Comparison of ENCODE assay signal across 18 cellular contexts in the genomic region with DNA sequence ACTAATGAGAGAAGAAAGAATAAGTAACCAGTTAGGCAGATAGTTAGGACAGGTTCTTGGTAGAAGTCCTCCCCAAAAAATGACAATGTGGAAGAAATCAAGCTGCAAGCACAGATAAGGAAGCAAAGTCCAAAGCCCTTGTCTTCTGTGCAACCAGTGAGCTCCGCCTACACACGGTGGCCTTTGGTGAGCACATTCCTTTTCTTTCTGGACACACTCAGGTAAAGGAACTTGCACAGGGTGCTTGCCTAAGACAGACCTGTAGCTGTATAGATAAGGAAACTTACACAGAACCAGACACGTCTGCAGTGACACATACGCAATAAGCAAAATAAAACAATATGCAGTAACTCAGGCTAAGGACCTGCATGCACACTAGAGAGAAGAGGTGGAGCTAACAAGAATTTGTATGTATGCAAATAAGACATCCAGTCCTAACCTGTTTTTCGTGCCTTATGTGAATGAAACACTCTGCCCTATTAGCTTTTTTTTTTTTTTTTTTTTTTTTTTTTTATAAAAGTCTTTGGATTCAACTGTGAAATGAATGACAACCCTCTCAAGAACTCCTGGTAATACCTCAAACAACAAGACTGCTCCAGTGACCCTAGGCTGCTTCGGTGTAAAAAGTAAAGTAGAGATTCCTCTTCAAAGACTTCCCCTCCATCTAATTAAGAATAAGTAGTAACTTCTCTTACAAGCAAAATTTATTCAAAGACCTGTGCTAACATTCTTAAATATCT. TPM values are rescaled to one million over a fixed set of nuclear protein-coding genes. Genes with fewer than 3 reads are reported as not detected.
DNase-seq lines count a peak whose midpoint lies in the region; ATAC-seq and TF ChIP-seq lines count a peak whose summit lies in the region.
"Had no signal": no experiment of that assay in that cellular context is flagged by ENCODE, and none has a peak within 500 bp of the region (broad histone marks: within the 10 kb centered on the region; RNA-seq: fewer than 3 reads in every experiment).

No MANE protein-coding gene starts in this region.

- no peaks in the 10 kb centered on the region for H3K9me2 ChIP-seq in hepatocyte (replicated peaks; ENCODE audit: insufficient read depth)
- H3K9me2 ChIP-seq: SK-N-SH had no signal

- H3K4me2 ChIP-seq in hepatocyte, result peak overlapping the region; percentile 68
- H3K4me2 ChIP-seq: SK-N-SH had no signal

- no peak for TF ChIP-seq POLR2A in prostate gland (IDR thresholded peaks at IDR 0.05)

- H2AFZ ChIP-seq in hepatocyte, result peak overlapping the region; percentile 27
- H2AFZ ChIP-seq: GM23248 had no signal

- ATAC-seq in HG03139 (IDR thresholded peaks at IDR 0.05; ENCODE audit: unreplicated experiment), result no peak
- ATAC-seq: stimulated activated naive B cell treated with anti-CD40 and anti-IgM and Interleukin-4, amounts not matched to agents 10 μg/mL and 1 μg/mL and 100 μg/mL, for 72 hours had no signal

- peak; percentile 17 to 85 for DNase-seq in HL-60 (ENCODE audit: low read depth in 1 of 2, low spot score in 1 of 2)
- peak; percentile 62 for DNase-seq in UCSD-AML1 (lab: John Stamatoyannopoulos, UW; ENCODE audit: unreplicated experiment)
- peak; percentile 73 for DNase-seq in hepatocyte (ENCODE audit: low spot score)
- DNase-seq in prostate gland (ENCODE audit: low spot score), result peak; percentile 28
- no peak for DNase-seq in nucleus accumbens (lab: John Stamatoyannopoulos, UW)
- no peak for DNase-seq in NCI-H510A (lab: John Stamatoyannopoulos, UW)
- DNase-seq in NCI-H226, result no peak
- DNase-seq: activated gamma-delta T cell; AML-193; GM23248; NCI-H1092 treated with DMSO at 0.1 percent for 48 hours; NCI-H2227 treated with DMSO at 0.1 percent for 48 hours; SK-N-SH; stimulated activated naive B cell treated with anti-CD40 and anti-IgM and Interleukin-4, amounts not matched to agents 10 μg/mL and 1 μg/mL and 100 μg/mL, for 72 hours; uterus; WERI-Rb-1 had no signal

- intact Hi-C loops in prostate gland (cut with DNase I), result no loop called here

- H3K27ac ChIP-seq in HL-60 (replicated peaks), result peak overlapping the region; percentile 71
- H3K27ac ChIP-seq in hepatocyte, result peak overlapping the region; percentile 95
- peak overlapping the region; percentile 49 to 67 for H3K27ac ChIP-seq in prostate gland
- H3K27ac ChIP-seq: ascending aorta, GM23248, uterus, WERI-Rb-1 had no signal

- H3K4me1 ChIP-seq in hepatocyte (ENCODE audit: insufficient read depth) (peaks cover 14% of the 10 kb centered on the region), prostate gland (replicated peaks) (no peaks in the 10 kb centered on the region)
- H3K4me1 ChIP-seq: ascending aorta, uterus had no signal

- TF ChIP-seq CTCF in HL-60 (IDR thresholded peaks at IDR 0.05; ENCODE audit: insufficient read depth, low read length) (no peak), hepatocyte (IDR thresholded peaks at IDR 0.05; ENCODE audit: poor library complexity) (no peak), prostate gland (IDR thresholded peaks at IDR 0.05) (no peak)

- no peaks in the 10 kb centered on the region for H3K79me2 ChIP-seq in hepatocyte

- WGBS in hepatocyte (ENCODE audit: low lambda C conversion rate, missing lambda C conversion rate), result 46% methylated on average over 6 of the region's 6 CpGs
- WGBS in prostate gland, result 38% methylated on average over 6 of the region's 6 CpGs

- no peaks in the 10 kb centered on the region for H3K27me3 ChIP-seq in HL-60 (ENCODE audit: insufficient read depth, poor library complexity, severe bottlenecking)
- H3K27me3 ChIP-seq in hepatocyte, result no peaks in the 10 kb centered on the region
- no peaks in the 10 kb centered on the region for H3K27me3 ChIP-seq in prostate gland (replicated peaks; ENCODE audit: insufficient read depth)
- H3K27me3 ChIP-seq: ascending aorta, uterus had no signal

- H3K36me3 ChIP-seq in hepatocyte (replicated peaks; ENCODE audit: insufficient read depth, low read depth), result no peaks in the 10 kb centered on the region
- H3K36me3 ChIP-seq in prostate gland, result no peaks in the 10 kb centered on the region
- H3K36me3 ChIP-seq: ascending aorta, WERI-Rb-1 had no signal

- no peaks in the 10 kb centered on the region for H3K9me3 ChIP-seq in hepatocyte (ENCODE audit: low read depth)
- H3K9me3 ChIP-seq in prostate gland, result no peaks in the 10 kb centered on the region
- H3K9me3 ChIP-seq: ascending aorta, SK-N-SH, uterus had no signal

- H4K20me1 ChIP-seq in hepatocyte (ENCODE audit: insufficient read depth, poor library complexity, severe bottlenecking), result no peaks in the 10 kb centered on the region

- H3K4me3 ChIP-seq in HL-60 (replicated peaks; ENCODE audit: insufficient read depth, low read length) (no peak overlapping the region), hepatocyte (no peak overlapping the region), prostate gland (no peak overlapping the region)
- H3K4me3 ChIP-seq: ascending aorta, GM23248, uterus had no signal

RNA-seq across cellular contexts. Expression of gene UGT2B10, which starts 48.8 kb away (rescaled TPM):
- total RNA-seq in hepatocyte (21.6 and 31.0 TPM in 2 replicates), prostate gland (not detected)
- polyA plus RNA-seq in hepatocyte, result 2.6 and 3.6 TPM in 2 replicates
- total RNA-seq: ascending aorta, GM23248, uterus had no signal
- polyA plus RNA-seq: GM23248, SK-N-SH had no signal

Comparison
In these comparisons a context has a peak if more than half of its experiments do, and no peak if none do; other contexts are left out.
1. DNase-seq: peak in HL-60 (2 of 2), UCSD-AML1 (single experiment), hepatocyte (single experiment) and prostate gland (single experiment); none in nucleus accumbens (0 of 56), NCI-H510A (single experiment) and NCI-H226 (single experiment).
2. RNA of gene UGT2B10, which starts 48.8 kb away (total RNA-seq): 21.6 to 31.0 TPM in hepatocyte; not detected in prostate gland; every median in the first group is over 10 times any median in the second.
3. Peak in every context shown above with its lines, with median percentiles within 50 percentile points of each other: H3K27ac ChIP-seq.